Comparison of ENCODE assay signal across 16 cellular contexts in the genomic region with DNA sequence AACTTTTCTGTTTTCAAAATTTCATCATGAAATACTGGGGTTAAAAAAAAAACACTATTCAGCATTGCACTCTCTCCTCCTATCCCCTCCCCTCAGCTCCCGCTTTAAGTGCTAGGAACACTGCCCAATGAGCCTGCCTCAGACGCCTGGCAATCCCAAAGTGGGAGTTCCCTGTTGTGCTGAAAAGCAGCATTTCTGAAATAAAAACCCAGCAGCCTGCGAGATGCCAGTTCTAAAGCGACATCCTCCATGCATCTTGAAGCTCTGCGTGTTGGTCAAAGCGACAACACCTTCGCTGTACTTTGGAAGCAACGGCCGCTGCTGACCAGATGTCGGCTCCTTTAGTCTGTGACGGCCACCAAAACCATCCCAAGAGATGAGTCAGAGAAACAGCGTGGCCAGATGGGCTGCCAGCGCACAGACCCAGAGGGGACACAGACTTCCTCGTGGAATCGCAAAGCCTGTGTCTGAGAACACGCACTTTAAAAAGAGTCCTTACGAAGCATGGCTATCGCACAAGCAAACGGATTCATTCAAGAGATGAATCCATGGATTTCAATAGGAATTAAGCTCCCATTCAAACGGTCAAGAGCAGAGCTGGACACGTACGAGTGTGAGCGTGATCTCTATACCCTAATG. TPM values are rescaled to one million over a fixed set of nuclear protein-coding genes. Genes with fewer than 3 reads are reported as not detected.
DNase-seq lines count a peak whose midpoint lies in the region; ATAC-seq and TF ChIP-seq lines count a peak whose summit lies in the region.
"Had no signal": no experiment of that assay in that cellular context is flagged by ENCODE, and none has a peak within 500 bp of the region (broad histone marks: within the 10 kb centered on the region; RNA-seq: fewer than 3 reads in every experiment).

No MANE protein-coding gene starts in this region.

- no peaks in the 10 kb centered on the region for H3K36me3 Mint-ChIP-seq in glutamatergic neuron (ENCODE audit: unreplicated experiment)
- H3K36me3 Mint-ChIP-seq in CD4-positive, alpha-beta memory T cell, result peaks cover 10 to 27% of the 10 kb centered on the region in 2 donors

- H3K36me3 ChIP-seq in adipocyte (ENCODE audit: control insufficient read depth, insufficient read depth, low read length, severe bottlenecking), result peaks cover 27% of the 10 kb centered on the region
- peaks cover 6% of the 10 kb centered on the region for H3K36me3 ChIP-seq in CD4-positive, alpha-beta memory T cell (ENCODE audit: insufficient read depth, low read length)
- H3K36me3 ChIP-seq: MG63 had no signal

- H3K4me3 Mint-ChIP-seq in glutamatergic neuron (ENCODE audit: unreplicated experiment), result peak overlapping the region; percentile 82
- no peak overlapping the region for H3K4me3 Mint-ChIP-seq in CD4-positive, alpha-beta memory T cell
- H3K4me3 Mint-ChIP-seq: activated CD4-positive, alpha-beta memory T cell treated with anti-CD3 and anti-CD28 coated beads for 36 hours; CD4-positive, alpha-beta T cell; stimulated activated memory B cell treated with anti-CD40 and anti-IgM and Interleukin-4, amounts not matched to agents 10 μg/mL and 1 μg/mL and 100 μg/mL, for 72 hours had no signal

- peaks cover 40% of the 10 kb centered on the region for H3K4me1 Mint-ChIP-seq in glutamatergic neuron (ENCODE audit: low read depth, unreplicated experiment)
- peaks cover 5 to 30% (median 10%) of the 10 kb centered on the region in 4 donors for H3K4me1 Mint-ChIP-seq in CD4-positive, alpha-beta memory T cell

- peaks cover 12% of the 10 kb centered on the region for H3K9me3 Mint-ChIP-seq in glutamatergic neuron (ENCODE audit: unreplicated experiment)
- H3K9me3 Mint-ChIP-seq in CD4-positive, alpha-beta memory T cell, result no peaks in the 10 kb centered on the region
- H3K9me3 Mint-ChIP-seq: activated CD4-positive, alpha-beta memory T cell treated with anti-CD3 and anti-CD28 coated beads for 36 hours; CD4-positive, alpha-beta T cell; stimulated activated memory B cell treated with anti-CD40 and anti-IgM and Interleukin-4, amounts not matched to agents 10 μg/mL and 1 μg/mL and 100 μg/mL, for 72 hours had no signal

- peak overlapping the region; percentile 12 for H3K9ac ChIP-seq in adipocyte (ENCODE audit: low read length)

- H3K4me3 ChIP-seq in adipocyte (ENCODE audit: low read length), result peak overlapping the region; percentile 60
- H3K4me3 ChIP-seq in CD4-positive, alpha-beta memory T cell (ENCODE audit: low read length in 2 of 2), result no peak overlapping the region
- H3K4me3 ChIP-seq: MG63 had no signal

- intact Hi-C loops in sciatic nerve (cut with DNase I), result no loop called here
- intact Hi-C loops in CD4-positive, alpha-beta memory T cell (cut with micrococcal nuclease), result no loop called here

- no peaks in the 10 kb centered on the region for H3K9me3 ChIP-seq in adipocyte (ENCODE audit: control insufficient read depth, low read length)
- H3K9me3 ChIP-seq in CD4-positive, alpha-beta memory T cell (ENCODE audit: control insufficient read depth in 1 of 2, low read length in 2 of 2), result no peaks in the 10 kb centered on the region
- H3K9me3 ChIP-seq: MG63 had no signal

- POLR2A ChIA-PET in CD4-positive, alpha-beta memory T cell (lab: Charles Lee; ENCODE audit: partially characterized antibody), result interaction anchor here (1.2 kb wide), 1 partner anchor 25 kb away, joined by 3 read pairs; no protein-coding TSS in a partner anchor

- peak; percentile 49 for ATAC-seq in sciatic nerve
- ATAC-seq in HG02571 (IDR thresholded peaks at IDR 0.05; ENCODE audit: unreplicated experiment), result no peak
- ATAC-seq: stimulated activated memory B cell treated with anti-CD40 and anti-IgM and Interleukin-4, amounts not matched to agents 10 μg/mL and 1 μg/mL and 100 μg/mL, for 72 hours had no signal

- H3K4me1 ChIP-seq in adipocyte (ENCODE audit: control insufficient read depth, insufficient read depth, low read length), result peaks cover 17% of the 10 kb centered on the region
- H3K4me1 ChIP-seq in CD4-positive, alpha-beta memory T cell (ENCODE audit: insufficient read depth, low read length), result peaks cover 9% of the 10 kb centered on the region

- CTCF ChIA-PET in CD4-positive, alpha-beta memory T cell (lab: Charles Lee; ENCODE audit: partially characterized antibody), result no interaction called here

- no peaks in the 10 kb centered on the region for H3K27me3 ChIP-seq in adipocyte (replicated peaks; ENCODE audit: control insufficient read depth, insufficient read depth, low read length)
- H3K27me3 ChIP-seq in CD4-positive, alpha-beta memory T cell (ENCODE audit: insufficient read depth, low read length), result no peaks in the 10 kb centered on the region
- H3K27me3 ChIP-seq: MG63 had no signal

- H3K27ac ChIP-seq in CD4-positive, alpha-beta memory T cell (ENCODE audit: low read depth, low read length), result no peak overlapping the region

- H3K27me3 Mint-ChIP-seq in glutamatergic neuron (ENCODE audit: unreplicated experiment), result peaks cover 7% of the 10 kb centered on the region
- H3K27me3 Mint-ChIP-seq in CD4-positive, alpha-beta memory T cell, result no peaks in the 10 kb centered on the region
- H3K27me3 Mint-ChIP-seq: activated CD4-positive, alpha-beta memory T cell treated with anti-CD3 and anti-CD28 coated beads for 36 hours; CD4-positive, alpha-beta T cell; stimulated activated memory B cell treated with anti-CD40 and anti-IgM and Interleukin-4, amounts not matched to agents 10 μg/mL and 1 μg/mL and 100 μg/mL, for 72 hours had no signal

- TF ChIP-seq CTCF in glutamatergic neuron (IDR thresholded peaks at IDR 0.05; ENCODE audit: partially characterized antibody, unreplicated experiment), result no peak

- peak overlapping the region; percentile 99 for H3K27ac Mint-ChIP-seq in glutamatergic neuron (ENCODE audit: unreplicated experiment)
- peak overlapping the region in 1 of 7 donors; percentile 68 for H3K27ac Mint-ChIP-seq in CD4-positive, alpha-beta memory T cell
- H3K27ac Mint-ChIP-seq: activated CD4-positive, alpha-beta memory T cell treated with anti-CD3 and anti-CD28 coated beads for 36 hours; CD4-positive, alpha-beta T cell; stimulated activated memory B cell treated with anti-CD40 and anti-IgM and Interleukin-4, amounts not matched to agents 10 μg/mL and 1 μg/mL and 100 μg/mL, for 72 hours had no signal

- DNase-seq in EL, result peak; percentile 71
- peak; percentile 65 for DNase-seq in adipocyte (ENCODE audit: low read depth)
- DNase-seq in glutamatergic neuron, result peak; percentile 71
- DNase-seq in sciatic nerve (ENCODE audit: low spot score), result no peak
- DNase-seq in DMS153 treated with DMSO at 0.1 percent for 48 hours (lab: John Stamatoyannopoulos, UW; ENCODE audit: unreplicated experiment), result no peak
- no peak for DNase-seq in CD4-positive, alpha-beta memory T cell
- DNase-seq in globus pallidus (ENCODE audit: low spot score), result no peak
- DNase-seq: activated CD4-positive, alpha-beta memory T cell treated with anti-CD3 and anti-CD28 coated beads for 36 hours; activated gamma-delta T cell treated with Interleukin-2 at 50 U/mL for 16 hours; CD4-positive, alpha-beta T cell; dermis blood vessel endothelial cell; MG63; stimulated activated CD4-positive, alpha-beta T cell treated with anti-CD3 and anti-CD28 coated beads, Interleukin-2, amount 100 ng/mL, for 24 hours; T-helper 2 cell had no signal

RNA-seq across cellular contexts. Expression of gene FBXO31, which starts 32.8 kb away (rescaled TPM):
- 66.7 TPM for total RNA-seq in glutamatergic neuron (ENCODE audit: unreplicated experiment)
- 50.3 TPM for total RNA-seq in sciatic nerve
- total RNA-seq in CD4-positive, alpha-beta memory T cell, result 10 to 100 TPM; 44.2 to 44.6 TPM
- 10 to 100 TPM; 22.9 to 24.8 TPM for polyA plus RNA-seq in CD4-positive, alpha-beta memory T cell

RNA-seq across cellular contexts. Expression of gene C16orf95, which starts 33.6 kb away (rescaled TPM):
- total RNA-seq in glutamatergic neuron (ENCODE audit: unreplicated experiment) (9.2 TPM), sciatic nerve (6.1 TPM)
- 1 to 10 TPM; 1.6 TPM for total RNA-seq in CD4-positive, alpha-beta memory T cell
- 1 to 10 TPM; 1.4 to 2.4 TPM for polyA plus RNA-seq in CD4-positive, alpha-beta memory T cell

RNA-seq across cellular contexts. Expression of gene MAP1LC3B, which starts 41.3 kb away (rescaled TPM):
- total RNA-seq in glutamatergic neuron (ENCODE audit: unreplicated experiment) (297 TPM), sciatic nerve (55.9 TPM)
- total RNA-seq in CD4-positive, alpha-beta memory T cell, result 10 to 100 TPM; 67.2 to 72.1 TPM
- polyA plus RNA-seq in CD4-positive, alpha-beta memory T cell, result 100 to 1,000 TPM; 133 to 172 TPM

Comparison
In these comparisons a context has a peak if more than half of its experiments do, and no peak if none do; other contexts are left out.
1. DNase-seq: peak in EL (single experiment), adipocyte (single experiment) and glutamatergic neuron (single experiment); none in sciatic nerve (single experiment), DMS153 treated with DMSO at 0.1 percent for 48 hours (single experiment), CD4-positive, alpha-beta memory T cell (0 of 5) and globus pallidus (single experiment).